1 cellular context compared by ENCODE assay signal in the genomic region with DNA sequence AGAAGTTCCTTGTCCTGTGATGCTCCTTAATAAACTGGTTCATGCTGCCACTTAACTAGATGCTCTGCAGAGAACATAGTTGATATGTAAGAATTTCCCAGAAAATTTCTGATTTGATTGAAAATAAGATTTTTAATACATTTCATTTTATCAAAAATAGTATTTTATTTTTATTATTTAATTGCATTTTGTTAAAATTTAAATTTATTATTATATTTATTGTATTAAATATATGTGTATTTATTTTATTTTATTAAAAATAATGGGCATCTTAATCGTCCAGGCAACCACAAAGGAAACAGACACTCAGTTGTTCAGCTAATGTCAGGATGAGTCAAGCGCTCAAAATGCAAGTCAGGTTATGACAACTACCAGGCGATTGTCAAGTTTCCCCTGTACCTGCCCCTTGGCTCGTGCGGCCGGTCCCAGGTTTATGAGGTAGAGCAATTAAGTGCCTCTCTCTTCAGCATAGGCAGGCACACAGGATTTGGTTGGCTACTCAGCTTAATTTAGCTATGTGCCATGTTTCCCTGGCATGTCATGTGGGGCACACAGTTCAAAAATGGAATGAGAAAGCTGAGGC.
TF ChIP-seq lines count a peak whose summit lies in the region.

No MANE protein-coding gene starts in this region.

TF ChIP-seq in WTC11, 78 proteins besides CTCF, POLR2A, EP300 and RAD21 (continued from another document):
- TF ChIP-seq, protein P1, sequence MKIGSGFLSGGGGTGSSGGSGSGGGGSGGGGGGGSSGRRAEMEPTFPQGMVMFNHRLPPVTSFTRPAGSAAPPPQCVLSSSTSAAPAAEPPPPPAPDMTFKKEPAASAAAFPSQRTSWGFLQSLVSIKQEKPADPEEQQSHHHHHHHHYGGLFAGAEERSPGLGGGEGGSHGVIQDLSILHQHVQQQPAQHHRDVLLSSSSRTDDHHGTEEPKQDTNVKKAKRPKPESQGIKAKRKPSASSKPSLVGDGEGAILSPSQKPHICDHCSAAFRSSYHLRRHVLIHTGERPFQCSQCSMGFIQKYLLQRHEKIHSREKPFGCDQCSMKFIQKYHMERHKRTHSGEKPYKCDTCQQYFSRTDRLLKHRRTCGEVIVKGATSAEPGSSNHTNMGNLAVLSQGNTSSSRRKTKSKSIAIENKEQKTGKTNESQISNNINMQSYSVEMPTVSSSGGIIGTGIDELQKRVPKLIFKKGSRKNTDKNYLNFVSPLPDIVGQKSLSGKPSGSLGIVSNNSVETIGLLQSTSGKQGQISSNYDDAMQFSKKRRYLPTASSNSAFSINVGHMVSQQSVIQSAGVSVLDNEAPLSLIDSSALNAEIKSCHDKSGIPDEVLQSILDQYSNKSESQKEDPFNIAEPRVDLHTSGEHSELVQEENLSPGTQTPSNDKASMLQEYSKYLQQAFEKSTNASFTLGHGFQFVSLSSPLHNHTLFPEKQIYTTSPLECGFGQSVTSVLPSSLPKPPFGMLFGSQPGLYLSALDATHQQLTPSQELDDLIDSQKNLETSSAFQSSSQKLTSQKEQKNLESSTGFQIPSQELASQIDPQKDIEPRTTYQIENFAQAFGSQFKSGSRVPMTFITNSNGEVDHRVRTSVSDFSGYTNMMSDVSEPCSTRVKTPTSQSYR (CRISPR knock-in tag; IDR thresholded peaks at IDR 0.05) = no peak
- no peak for TF ChIP-seq IRF2 (CRISPR knock-in tag; IDR thresholded peaks at IDR 0.05; ENCODE audit: borderline replicate concordance, low read depth)
- TF ChIP-seq KAT7 (CRISPR knock-in tag; IDR thresholded peaks at IDR 0.05; ENCODE audit: borderline replicate concordance) = no peak
- no peak for TF ChIP-seq FOXP1 (CRISPR knock-in tag; IDR thresholded peaks at IDR 0.05; ENCODE audit: borderline replicate concordance)
- TF ChIP-seq HMGA2 (CRISPR knock-in tag; IDR thresholded peaks at IDR 0.05) = peak; percentile 100
- no peak for TF ChIP-seq GRHL2 (CRISPR knock-in tag; IDR thresholded peaks at IDR 0.05; ENCODE audit: insufficient replicate concordance, severe bottlenecking)
